In genomic region chr1:160205242-160205973, GRCh38 we compare ENCODE assay signal across 1 cellular context.
TF ChIP-seq lines count a peak whose summit lies in the region.

Gene PEA15, plus strand, starts transcription at chr1:160205384. Its CDS starts 6,161 bp downstream, at chr1:160211545.

TF ChIP-seq in K562, 482 proteins besides CTCF, POLR2A, EP300 and RAD21 (continued from another document):
- TF ChIP-seq RUNX1 (IDR thresholded peaks at IDR 0.05; ENCODE audit: low read depth) (no peak), ZMIZ1 (IDR thresholded peaks at IDR 0.05; ENCODE audit: low read depth in 2 of 2, low read length in 2 of 2) (no peak), FOSL1 (tag; conservative IDR thresholded peaks at IDR 0.05) (no peak; the same call in 1 of the 2 replicates), NFE2L1 (tag; IDR thresholded peaks at IDR 0.05; ENCODE audit: borderline replicate concordance, low read depth) (no peak), ATF3 (IDR thresholded peaks at IDR 0.05) (no peak), ATF3 (CRISPR knock-in tag; conservative IDR thresholded peaks at IDR 0.05) (no peak), KAT2B (IDR thresholded peaks at IDR 0.05; ENCODE audit: low read depth, low read length) (no peak), MEIS2 (IDR thresholded peaks at IDR 0.05; ENCODE audit: partially characterized antibody) (no peak), LEF1 (IDR thresholded peaks at IDR 0.05) (no peak), EWSR1 (IDR thresholded peaks at IDR 0.05; ENCODE audit: borderline replicate concordance, low read depth, partially characterized antibody) (no peak), SUPT5H (IDR thresholded peaks at IDR 0.05) (peak; percentile 70), COPS2 (conservative IDR thresholded peaks at IDR 0.05) (no peak), ZFP30 (CRISPR knock-in tag; IDR thresholded peaks at IDR 0.05; ENCODE audit: borderline replicate concordance) (no peak), CREB3 (tag; conservative IDR thresholded peaks at IDR 0.05; ENCODE audit: low read depth) (no peak), DLX4 (CRISPR knock-in tag; IDR thresholded peaks at IDR 0.05) (no peak), SMARCA4 (IDR thresholded peaks at IDR 0.05) (no peak), L3MBTL2 (IDR thresholded peaks at IDR 0.05) (peak; percentile 39; the same call in 1 of the 2 replicates), CC2D1A (IDR thresholded peaks at IDR 0.05) (no peak), TFAP4 (CRISPR knock-in tag; IDR thresholded peaks at IDR 0.05; ENCODE audit: borderline replicate concordance) (no peak), PRPF4 (IDR thresholded peaks at IDR 0.05; ENCODE audit: insufficient read depth, low read depth, low read length, poor library complexity, severe bottlenecking) (no peak), ZBTB40 (IDR thresholded peaks at IDR 0.05) (peak; percentile 63), ZBTB40 (CRISPR knock-in tag; IDR thresholded peaks at IDR 0.05) (no peak), PHF8 (IDR thresholded peaks at IDR 0.05; ENCODE audit: borderline replicate concordance, low read length) (peak; percentile 66; the same call in 1 of the 2 replicates), ZFX (CRISPR knock-in tag; IDR thresholded peaks at IDR 0.05) (peak; percentile 92), TRIM24 (IDR thresholded peaks at IDR 0.05) (no peak), TRIM28 (IDR thresholded peaks at IDR 0.05) (no peak), ZBTB12 (CRISPR knock-in tag; IDR thresholded peaks at IDR 0.05) (no peak), PRMT5 (CRISPR knock-in tag; IDR thresholded peaks at IDR 0.05) (0 out of 2 replicates have a peak, but pooled peaks have one; percentile 61), NONO (IDR thresholded peaks at IDR 0.05; ENCODE audit: low read depth in 2 of 2, low read length in 1 of 2) (no peak), CCAR2 (IDR thresholded peaks at IDR 0.05; ENCODE audit: low read depth, low read length) (no peak), NR2C1 (IDR thresholded peaks at IDR 0.05) (no peak), NR2C1 (tag; IDR thresholded peaks at IDR 0.05) (no peak), BCL6 (CRISPR knock-in tag; IDR thresholded peaks at IDR 0.05) (no peak), ZNF395 (CRISPR knock-in tag; IDR thresholded peaks at IDR 0.05) (0 out of 2 replicates have a peak, but pooled peaks have one; percentile 25), ZNF75A (CRISPR knock-in tag; IDR thresholded peaks at IDR 0.05) (no peak), ZNF282 (CRISPR knock-in tag; IDR thresholded peaks at IDR 0.05) (no peak), ZNF263 (CRISPR knock-in tag; IDR thresholded peaks at IDR 0.05; ENCODE audit: borderline replicate concordance) (no peak), STAG1 (CRISPR knock-in tag; IDR thresholded peaks at IDR 0.05; ENCODE audit: borderline replicate concordance) (no peak)
